ENCODE assay signal across 20 cellular contexts in genomic region chr3:134985841-134986520, GRCh38.
"Had no signal": no experiment of that assay in that cellular context is flagged by ENCODE, and none has a peak within 500 bp of the region (broad histone marks: within the 10 kb centered on the region; RNA-seq: fewer than 3 reads in every experiment).

No MANE protein-coding gene starts in this region.

- H3K36me3 Mint-ChIP-seq: activated naive CD8-positive, alpha-beta T cell treated with anti-CD3 and anti-CD28 coated beads, Interleukin-2, amount 10 ng/mL, durations not matched to agents 7 days and 5 days; immature natural killer cell; natural killer cell treated with Interleukin-12 subunit alpha and Interleukin-12 subunit beta and Interleukin-15 and Interleukin-18, amount 100 ng/mL, for 72 hours; T-cell had no signal

- H3K4me1 ChIP-seq: ascending aorta, testis had no signal

- ATAC-seq: activated CD4-positive, alpha-beta T cell treated with anti-CD3 and anti-CD28 coated beads for 36 hours; activated CD8-positive, alpha-beta T cell treated with anti-CD3 and anti-CD28 coated beads for 36 hours; activated T-cell treated with anti-CD3 and anti-CD28 coated beads, Interleukin-2, amount 50 U/mL, for 72 hours; left colon; natural killer cell treated with Interleukin-12 subunit alpha and Interleukin-12 subunit beta and Interleukin-15 and Interleukin-18, amount 100 ng/mL, for 72 hours; sciatic nerve; T-cell had no signal

- H3K27ac ChIP-seq: ascending aorta, cardiac muscle cell, coronary artery, testis had no signal

- H3K4me3 ChIP-seq: ascending aorta, cardiac muscle cell, coronary artery, testis had no signal

- H3K36me3 ChIP-seq: ascending aorta, cardiac muscle cell had no signal

- H3K9me3 ChIP-seq: ascending aorta, testis had no signal

- H3K4me3 Mint-ChIP-seq: activated CD4-positive, alpha-beta T cell treated with anti-CD3 and anti-CD28 coated beads for 36 hours; activated CD8-positive, alpha-beta T cell treated with anti-CD3 and anti-CD28 coated beads for 36 hours; activated naive CD8-positive, alpha-beta T cell treated with anti-CD3 and anti-CD28 coated beads, Interleukin-2, amount 10 ng/mL, durations not matched to agents 7 days and 5 days; activated T-cell treated with anti-CD3 and anti-CD28 coated beads, Interleukin-2, amount 50 U/mL, for 72 hours; immature natural killer cell; natural killer cell treated with Interleukin-12 subunit alpha and Interleukin-12 subunit beta and Interleukin-15 and Interleukin-18, amount 100 ng/mL, for 72 hours; stimulated activated naive CD8-positive, alpha-beta T cell treated with anti-CD3 and anti-CD28 coated beads, Interleukin-15, Interleukin-2, amounts not matched to agents 100 ng/mL and 50 ng/mL, for 24 hours; T-cell had no signal

- H3K27ac Mint-ChIP-seq: activated CD4-positive, alpha-beta T cell treated with anti-CD3 and anti-CD28 coated beads for 36 hours; activated CD8-positive, alpha-beta T cell treated with anti-CD3 and anti-CD28 coated beads for 36 hours; activated naive CD8-positive, alpha-beta T cell treated with anti-CD3 and anti-CD28 coated beads, Interleukin-2, amount 10 ng/mL, durations not matched to agents 7 days and 5 days; activated T-cell treated with anti-CD3 and anti-CD28 coated beads, Interleukin-2, amount 50 U/mL, for 72 hours; immature natural killer cell; natural killer cell treated with Interleukin-12 subunit alpha and Interleukin-12 subunit beta and Interleukin-15 and Interleukin-18, amount 100 ng/mL, for 72 hours; progenitor cell of endocrine pancreas; stimulated activated naive CD8-positive, alpha-beta T cell treated with anti-CD3 and anti-CD28 coated beads, Interleukin-15, Interleukin-2, amounts not matched to agents 100 ng/mL and 50 ng/mL, for 24 hours; T-cell had no signal

- H3K27me3 Mint-ChIP-seq: activated CD4-positive, alpha-beta T cell treated with anti-CD3 and anti-CD28 coated beads for 36 hours; activated CD8-positive, alpha-beta T cell treated with anti-CD3 and anti-CD28 coated beads for 36 hours; progenitor cell of endocrine pancreas; stimulated activated naive CD8-positive, alpha-beta T cell treated with anti-CD3 and anti-CD28 coated beads, Interleukin-15, Interleukin-2, amounts not matched to agents 100 ng/mL and 50 ng/mL, for 24 hours; T-cell had no signal

- H3K4me1 Mint-ChIP-seq: activated CD4-positive, alpha-beta T cell treated with anti-CD3 and anti-CD28 coated beads for 36 hours; activated naive CD8-positive, alpha-beta T cell treated with anti-CD3 and anti-CD28 coated beads, Interleukin-2, amount 10 ng/mL, durations not matched to agents 7 days and 5 days; immature natural killer cell; T-cell had no signal

- H3K27me3 ChIP-seq: ascending aorta, cardiac muscle cell, testis had no signal

- DNase-seq: activated CD4-positive, alpha-beta T cell treated with anti-CD3 and anti-CD28 coated beads for 36 hours; activated CD8-positive, alpha-beta memory T cell treated with anti-CD3 and anti-CD28 coated beads, Interleukin-2, amount 50 U/mL, for 4 hours; activated CD8-positive, alpha-beta T cell treated with anti-CD3 and anti-CD28 coated beads for 36 hours; activated naive CD8-positive, alpha-beta T cell treated with anti-CD3 and anti-CD28 coated beads, Interleukin-2, amount 10 ng/mL, durations not matched to agents 7 days and 5 days; activated T-cell treated with anti-CD3 and anti-CD28 coated beads, Interleukin-2, amount 50 U/mL, for 72 hours; effector CD4-positive, alpha-beta T cell; immature natural killer cell; left colon; occipital lobe; stimulated activated CD4-positive, alpha-beta T cell treated with anti-CD3 and anti-CD28 coated beads, Interleukin-4, amount 100 ng/mL, for 1 hour; T-cell; T1000; testis had no signal

- H3K9me3 Mint-ChIP-seq: activated CD8-positive, alpha-beta T cell treated with anti-CD3 and anti-CD28 coated beads for 36 hours; activated naive CD8-positive, alpha-beta T cell treated with anti-CD3 and anti-CD28 coated beads, Interleukin-2, amount 10 ng/mL, durations not matched to agents 7 days and 5 days; activated T-cell treated with anti-CD3 and anti-CD28 coated beads, Interleukin-2, amount 50 U/mL, for 72 hours; natural killer cell treated with Interleukin-12 subunit alpha and Interleukin-12 subunit beta and Interleukin-15 and Interleukin-18, amount 100 ng/mL, for 72 hours; stimulated activated naive CD8-positive, alpha-beta T cell treated with anti-CD3 and anti-CD28 coated beads, Interleukin-15, Interleukin-2, amounts not matched to agents 100 ng/mL and 50 ng/mL, for 24 hours had no signal
